ENCODE assay signal across 9 cellular contexts in genomic region chr17:40167685-40168261, GRCh38. TPM values are rescaled to one million over a fixed set of nuclear protein-coding genes. Genes with fewer than 3 reads are reported as not detected.
DNase-seq lines count a peak whose midpoint lies in the region; ATAC-seq and TF ChIP-seq lines count a peak whose summit lies in the region.
"Had no signal": no experiment of that assay in that cellular context is flagged by ENCODE, and none has a peak within 500 bp of the region (broad histone marks: within the 10 kb centered on the region; RNA-seq: fewer than 3 reads in every experiment).

No MANE protein-coding gene starts in this region.

- intact Hi-C loops in lower leg skin (cut with DNase I; ENCODE audit: low total_unique reads): loop anchor here (10.0 kb wide), 2 partner anchors 53 to 153 kb away; partner anchors contain the start of gene CSF3

- H4K91ac ChIP-seq in trophoblast cell (ENCODE audit: low read depth, low read length): no peak overlapping the region

- no peak overlapping the region for H3K4ac ChIP-seq in trophoblast cell (ENCODE audit: low read depth, low read length)

- no peaks in the 10 kb centered on the region for H3K27me3 ChIP-seq in CD8-positive, alpha-beta memory T cell (ENCODE audit: insufficient read depth, low read length, poor library complexity, severe bottlenecking)
- no peaks in the 10 kb centered on the region for H3K27me3 ChIP-seq in trophoblast cell (ENCODE audit: insufficient read depth, low read length)

- H3K4me3 Mint-ChIP-seq in CD8-positive, alpha-beta memory T cell: no peak overlapping the region

- H3K27ac Mint-ChIP-seq in CD8-positive, alpha-beta memory T cell: peak overlapping the region; percentile 12 to 96 (median 85)

- ATAC-seq in esophagus mucosa: peak; percentile 9
- ATAC-seq in HG03432 (IDR thresholded peaks at IDR 0.05; ENCODE audit: unreplicated experiment): no peak
- ATAC-seq in GM21360 (IDR thresholded peaks at IDR 0.05; ENCODE audit: unreplicated experiment): no peak
- ATAC-seq in HG03280 (IDR thresholded peaks at IDR 0.05; ENCODE audit: unreplicated experiment): no peak

- H3K9ac ChIP-seq in trophoblast cell (ENCODE audit: low read length): no peak overlapping the region

- H3K27ac ChIP-seq in CD8-positive, alpha-beta memory T cell (ENCODE audit: low read depth, low read length): no peak overlapping the region
- H3K27ac ChIP-seq in RWPE1 (peak overlapping the region; percentile 54), trophoblast cell (ENCODE audit: low read depth, low read length) (peak overlapping the region; percentile 8)

- H4K12ac ChIP-seq in trophoblast cell (ENCODE audit: low read depth, low read length): no peak overlapping the region

- WGBS in trophoblast cell (ENCODE audit: extremely low coverage, insufficient coverage, insufficient read length): no CpG with 5 or more reads among the region's 3 CpGs
- 88 to 91% methylated on average over 3 of the region's 3 CpGs for WGBS in lower leg skin, 2 donors

- peaks cover 7 to 15% (median 9%) of the 10 kb centered on the region in 3 donors for H3K4me1 Mint-ChIP-seq in CD8-positive, alpha-beta memory T cell

- H3K4me3 ChIP-seq in CD8-positive, alpha-beta memory T cell (ENCODE audit: low read length): no peak overlapping the region
- H3K4me3 ChIP-seq in trophoblast cell (ENCODE audit: low read depth, low read length): no peak overlapping the region
- no peak overlapping the region for H3K4me3 ChIP-seq in lower leg skin (ENCODE audit: low read depth, poor library complexity, severe bottlenecking)
- H3K4me3 ChIP-seq: coronary artery had no signal

- CTCF ChIA-PET in CD8-positive, alpha-beta memory T cell (lab: Charles Lee): interaction anchor here (0.8 to 4.5 kb wide), 28 partner anchors 10 to 155 kb away, joined by 3 to 92 read pairs (median 6); partner anchors contain the start of genes CASC3, MED24 and THRA
- CTCF ChIA-PET in RWPE1 (lab: Yijun Ruan, JAX): interaction anchor here (0.7 to 1.7 kb wide), 7 partner anchors 9 to 116 kb away, joined by 3 to 5 read pairs (median 4); partner anchors contain the start of gene CASC3

- TF ChIP-seq POLR2A in lower leg skin (IDR thresholded peaks at IDR 0.05): no peak

- no peak overlapping the region for H3K14ac ChIP-seq in trophoblast cell (ENCODE audit: low read length)

- H3K36me3 ChIP-seq in CD8-positive, alpha-beta memory T cell (ENCODE audit: insufficient read depth, low read length): peaks cover 59% of the 10 kb centered on the region
- peaks cover 53 to 67% of the 10 kb centered on the region in 2 experiments for H3K36me3 ChIP-seq in trophoblast cell (ENCODE audit: control insufficient read depth in 1 of 2, insufficient read depth in 2 of 2, low read length in 2 of 2)

- no peak overlapping the region for H2AK5ac ChIP-seq in trophoblast cell (ENCODE audit: low read length)

- H3K36me3 Mint-ChIP-seq in CD8-positive, alpha-beta memory T cell: peaks cover 12 to 87% (median 12%) of the 10 kb centered on the region in 3 donors

- H3K18ac ChIP-seq in trophoblast cell (ENCODE audit: low read length): no peak overlapping the region

- no peak overlapping the region for H2AFZ ChIP-seq in trophoblast cell (ENCODE audit: insufficient read depth, low read length, poor library complexity)

- TF ChIP-seq CTCF in RWPE1 (conservative IDR thresholded peaks at IDR 0.05; ENCODE audit: low read depth): no peak
- TF ChIP-seq CTCF in lower leg skin (IDR thresholded peaks at IDR 0.05): no peak

- H4K8ac ChIP-seq in trophoblast cell (ENCODE audit: low read depth, low read length): no peak overlapping the region

- no peaks in the 10 kb centered on the region for H3K79me2 ChIP-seq in trophoblast cell (ENCODE audit: control insufficient read depth, insufficient read depth, low read length, poor library complexity)

- H3K4me2 ChIP-seq in trophoblast cell (ENCODE audit: low read length): no peak overlapping the region

- POLR2A ChIA-PET in CD8-positive, alpha-beta memory T cell (lab: Charles Lee): interaction anchor here (1.0 to 3.0 kb wide), 4 partner anchors 11 to 67 kb away, joined by 3 to 18 read pairs (median 6); partner anchors contain the start of genes CASC3 and NR1D1
- POLR2A ChIA-PET in RWPE1 (lab: Yijun Ruan, JAX; ENCODE audit: low non-redundant PET): interaction anchor here (0.7 kb wide), 1 partner anchor 197 kb away, joined by 3 read pairs; the partner anchor contains the start of gene GJD3

- H2BK5ac ChIP-seq in trophoblast cell (ENCODE audit: low read depth, low read length, poor library complexity): peak overlapping the region; percentile 8

- H3K23ac ChIP-seq in trophoblast cell (ENCODE audit: low read length): no peak overlapping the region

- no peak overlapping the region for H2BK12ac ChIP-seq in trophoblast cell (ENCODE audit: low read length)

- H3K9me3 Mint-ChIP-seq in CD8-positive, alpha-beta memory T cell: no peaks in the 10 kb centered on the region

- no peak for DNase-seq in CD8-positive, alpha-beta memory T cell
- DNase-seq in RWPE1 (ENCODE audit: low spot score): no peak
- no peak for DNase-seq in trophoblast cell
- no peak for DNase-seq in lower leg skin (ENCODE audit: low spot score in 2 of 2)

- H3K9me3 ChIP-seq in CD8-positive, alpha-beta memory T cell (ENCODE audit: low read length): no peaks in the 10 kb centered on the region
- no peaks in the 10 kb centered on the region for H3K9me3 ChIP-seq in trophoblast cell (ENCODE audit: insufficient read depth, low read depth, low read length)

- no peaks in the 10 kb centered on the region for H3K79me1 ChIP-seq in trophoblast cell (ENCODE audit: low read length)

- H3K27me3 Mint-ChIP-seq in CD8-positive, alpha-beta memory T cell: no peaks in the 10 kb centered on the region

- H2BK120ac ChIP-seq in trophoblast cell (ENCODE audit: insufficient read depth, low read length, poor library complexity): no peak overlapping the region

- H3K4me1 ChIP-seq in CD8-positive, alpha-beta memory T cell (ENCODE audit: insufficient read depth, low read length): no peaks in the 10 kb centered on the region
- peaks cover 0 to 3% of the 10 kb centered on the region in 2 experiments for H3K4me1 ChIP-seq in trophoblast cell (ENCODE audit: control insufficient read depth in 1 of 2, insufficient read depth in 2 of 2, low read length in 2 of 2)

RNA-seq across cellular contexts. Expression of gene RAPGEFL1, which starts 9.5 kb away (rescaled TPM):
- 1 to 10 TPM; 5.7 to 6.3 TPM for total RNA-seq in CD8-positive, alpha-beta memory T cell
- polyA plus RNA-seq in CD8-positive, alpha-beta memory T cell: 0.32 TPM
- total RNA-seq in esophagus mucosa: 112 TPM
- 2.8 and 3.0 TPM in 2 replicates for polyA plus RNA-seq in trophoblast cell (2013)
- total RNA-seq in lower leg skin: 100 to 1,000 TPM; 273 to 467 (median 316) TPM

RNA-seq across cellular contexts. Expression of gene CASC3, which starts 27.4 kb away (rescaled TPM):
- 100 to 1,000 TPM; 100 to 101 TPM for total RNA-seq in CD8-positive, alpha-beta memory T cell
- 47.4 TPM for polyA plus RNA-seq in CD8-positive, alpha-beta memory T cell
- total RNA-seq in esophagus mucosa: 38.5 TPM
- 49.0 and 50.6 TPM in 2 replicates for polyA plus RNA-seq in trophoblast cell (2013)
- 10 to 100 TPM; 32.3 to 58.1 (median 53.0) TPM for total RNA-seq in lower leg skin

RNA-seq across cellular contexts. Expression of gene MSL1, which starts 46.0 kb away (rescaled TPM):
- total RNA-seq in CD8-positive, alpha-beta memory T cell: 10 to 100 TPM; 88.6 to 91.5 TPM
- 13.5 TPM for polyA plus RNA-seq in CD8-positive, alpha-beta memory T cell
- 36.1 TPM for total RNA-seq in esophagus mucosa
- polyA plus RNA-seq in trophoblast cell (2013): 52.5 and 54.4 TPM in 2 replicates
- 100 to 1,000 TPM in 1 of 4 donors, 10 to 100 TPM in 3; 70.6 to 117 (median 82.4) TPM for total RNA-seq in lower leg skin

RNA-seq across cellular contexts. Expression of gene WIPF2, which starts 51.3 kb away (rescaled TPM):
- 10 to 100 TPM; 24.5 to 24.7 TPM for total RNA-seq in CD8-positive, alpha-beta memory T cell
- 14.6 TPM for polyA plus RNA-seq in CD8-positive, alpha-beta memory T cell
- total RNA-seq in esophagus mucosa (27.2 TPM), lower leg skin (10 to 100 TPM; 14.5 to 24.3 (median 18.5) TPM)
- polyA plus RNA-seq in trophoblast cell (2013): 31.9 and 33.3 TPM in 2 replicates

Comparison
In these comparisons a context has a peak if more than half of its experiments do, and no peak if none do; other contexts are left out.
1. RNA of gene RAPGEFL1, which starts 9.5 kb away (total RNA-seq): 273 to 467 TPM in lower leg skin and 112 TPM in esophagus mucosa (single experiment); 5.7 to 6.3 TPM in CD8-positive, alpha-beta memory T cell; every median in the first group is over 10 times any median in the second.